Comparison of ENCODE assay signal across 1 cellular context in the genomic region with DNA sequence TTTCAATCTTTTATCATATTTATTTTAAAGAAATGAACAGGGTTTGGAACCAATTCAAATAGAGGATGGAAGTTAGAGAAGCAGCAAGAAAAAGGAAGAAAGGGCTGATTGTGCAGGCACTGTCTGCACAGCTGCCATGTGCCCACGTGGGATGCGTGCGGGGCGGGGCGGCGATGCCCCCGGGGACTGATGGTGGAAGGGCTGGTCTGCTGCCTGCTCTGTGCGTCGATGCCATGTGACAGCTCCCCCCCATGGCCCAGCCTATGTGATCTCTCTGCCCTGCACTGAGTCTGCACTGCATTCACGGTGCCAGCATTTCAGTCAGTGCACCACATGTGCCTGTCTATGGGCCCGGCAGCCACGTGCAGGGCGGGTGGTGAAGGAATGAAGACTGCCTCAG.
TF ChIP-seq lines count a peak whose summit lies in the region.

No MANE protein-coding gene starts in this region.

TF ChIP-seq in SK-N-SH, 30 proteins besides CTCF, POLR2A, EP300 and RAD21 (continued from another document):
- TF ChIP-seq REST (IDR thresholded peaks at IDR 0.05; ENCODE audit: low read depth, low read length) (no peak), EZH2phosphoT487 (IDR thresholded peaks at IDR 0.05; ENCODE audit: borderline replicate concordance, low read depth) (no peak), RFX5 (IDR thresholded peaks at IDR 0.05; ENCODE audit: low read length) (no peak), IRF3 (IDR thresholded peaks at IDR 0.05; ENCODE audit: low read depth, low read length) (no peak), SIN3A (IDR thresholded peaks at IDR 0.05; ENCODE audit: borderline replicate concordance, low read depth, low read length) (no peak), PBX3 (IDR thresholded peaks at IDR 0.05) (no peak), FOSL2 (IDR thresholded peaks at IDR 0.05; ENCODE audit: borderline replicate concordance, low read depth) (no peak)
TF ChIP-seq in SK-N-SH: peak in this region for 0.
